In the genomic region with DNA sequence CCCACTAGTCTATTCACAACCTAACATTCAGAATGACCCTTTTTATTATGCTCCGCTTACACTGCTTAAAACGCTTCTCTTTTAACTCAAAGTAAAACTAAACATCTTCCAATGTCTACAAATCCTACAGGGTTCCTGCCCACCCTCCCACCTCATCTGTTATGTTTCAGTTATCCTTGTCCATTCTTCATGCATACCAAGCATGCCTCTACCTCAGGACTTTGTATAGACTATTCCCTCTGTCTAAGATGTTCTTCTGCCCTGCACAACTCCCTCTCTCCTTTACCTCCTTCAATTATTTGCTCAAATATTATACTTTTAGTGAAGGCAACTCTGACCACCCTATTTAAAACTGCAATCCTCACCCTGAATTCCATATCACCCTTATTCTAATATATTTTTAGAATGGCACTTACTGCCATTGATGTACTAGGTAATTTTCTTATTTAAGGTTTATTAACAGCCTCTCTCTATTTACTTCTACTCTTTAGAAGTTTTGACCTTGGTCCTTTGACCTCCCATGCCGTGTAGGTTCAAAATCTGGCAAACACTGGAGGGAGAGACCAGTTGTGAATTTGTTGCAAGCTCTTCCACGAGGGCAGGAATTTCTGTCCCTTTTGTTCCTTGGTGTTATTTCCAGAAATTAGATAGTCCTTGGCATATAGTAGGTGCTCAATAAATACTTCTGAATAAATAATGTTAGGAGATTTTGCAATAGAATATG, we compare ENCODE assay signal across 23 cellular contexts.
"Had no signal": no experiment of that assay in that cellular context is flagged by ENCODE, and none has a peak within 500 bp of the region (broad histone marks: within the 10 kb centered on the region; RNA-seq: fewer than 3 reads in every experiment).

No MANE protein-coding gene starts in this region.

- H3K27me3 ChIP-seq: foreskin keratinocyte, hepatocyte, neutrophil, spleen, stomach, transverse colon had no signal

- H2AFZ ChIP-seq: hepatocyte had no signal

- H3K4me1 ChIP-seq: foreskin keratinocyte had no signal

- FAIRE-seq: colon, endothelial cell of umbilical vein, kidney had no signal

- ATAC-seq: foreskin keratinocyte, left cardiac atrium, psoas muscle, sciatic nerve had no signal

- H3K36me3 ChIP-seq: neutrophil, thoracic aorta, transverse colon had no signal

- H3K27me3 Mint-ChIP-seq: naive B cell had no signal

- DNase-seq: dermis blood vessel endothelial cell; erythroblast; foreskin keratinocyte; kidney; left cardiac atrium; left ventricle myocardium inferior; mesenchymal stem cell; naive B cell; psoas muscle; spleen; stimulated activated CD4-positive, alpha-beta T cell treated with anti-CD3 and anti-CD28 coated beads, Interleukin-2, amount 100 ng/mL, for 24 hours; stimulated activated CD4-positive, alpha-beta T cell treated with anti-CD3 and anti-CD28 coated beads, Interleukin-4, amount 100 ng/mL, for 4 hours; stimulated activated naive CD4-positive, alpha-beta T cell; stomach; substantia nigra; transverse colon had no signal

- H3K27ac ChIP-seq: foreskin keratinocyte, left ventricle myocardium inferior, neutrophil, psoas muscle, spleen, stomach, thoracic aorta, transverse colon had no signal

- H3K9me3 ChIP-seq: neutrophil, psoas muscle, stomach, transverse colon had no signal

- H3K4me3 ChIP-seq: hepatocyte, left ventricle myocardium inferior, lung, psoas muscle, spleen, stomach, thoracic aorta, transverse colon had no signal
